12 cellular contexts compared by ENCODE assay signal in genomic region chr20:63121749-63122405, GRCh38.
"Had no signal": no experiment of that assay in that cellular context is flagged by ENCODE, and none has a peak within 500 bp of the region (broad histone marks: within the 10 kb centered on the region; RNA-seq: fewer than 3 reads in every experiment).

No MANE protein-coding gene starts in this region.

- H3K4me3 ChIP-seq: stomach, uterus had no signal

- H3K4me3 Mint-ChIP-seq: activated CD8-positive, alpha-beta T cell treated with anti-CD3 and anti-CD28 coated beads for 36 hours; activated naive CD4-positive, alpha-beta T cell treated with anti-CD3 and anti-CD28 coated beads, Interleukin-2, amount 50 U/mL, for 24 hours; brain had no signal

- H3K9me3 ChIP-seq: uterus had no signal

- H3K36me3 Mint-ChIP-seq: activated naive CD4-positive, alpha-beta T cell treated with anti-CD3 and anti-CD28 coated beads, Interleukin-2, amount 50 U/mL, for 24 hours; brain; naive thymus-derived CD4-positive, alpha-beta T cell had no signal

- H3K27me3 ChIP-seq: uterus had no signal

- DNase-seq: activated CD8-positive, alpha-beta T cell treated with anti-CD3 and anti-CD28 coated beads for 36 hours; amygdala; dermis blood vessel endothelial cell; naive thymus-derived CD4-positive, alpha-beta T cell; occipital lobe; stimulated activated CD4-positive, alpha-beta T cell treated with anti-CD3 and anti-CD28 coated beads, Interleukin-4, amount 100 ng/mL, for 4 hours; stomach; uterus had no signal

- H3K27ac ChIP-seq: stomach, uterus had no signal

- H3K9me3 Mint-ChIP-seq: activated CD8-positive, alpha-beta T cell treated with anti-CD3 and anti-CD28 coated beads for 36 hours; activated naive CD4-positive, alpha-beta T cell treated with anti-CD3 and anti-CD28 coated beads, Interleukin-2, amount 50 U/mL, for 24 hours had no signal

- ATAC-seq: activated CD8-positive, alpha-beta T cell treated with anti-CD3 and anti-CD28 coated beads for 36 hours; esophagus mucosa; left lobe of liver; naive thymus-derived CD4-positive, alpha-beta T cell had no signal

- H3K4me1 Mint-ChIP-seq: activated naive CD4-positive, alpha-beta T cell treated with anti-CD3 and anti-CD28 coated beads, Interleukin-2, amount 50 U/mL, for 24 hours; naive thymus-derived CD4-positive, alpha-beta T cell had no signal

- H3K4me1 ChIP-seq: stomach, uterus had no signal

- H3K27ac Mint-ChIP-seq: activated CD8-positive, alpha-beta T cell treated with anti-CD3 and anti-CD28 coated beads for 36 hours; brain had no signal

- H3K36me3 ChIP-seq: stomach, uterus had no signal
